ENCODE assay signal across 8 cellular contexts in the genomic region with DNA sequence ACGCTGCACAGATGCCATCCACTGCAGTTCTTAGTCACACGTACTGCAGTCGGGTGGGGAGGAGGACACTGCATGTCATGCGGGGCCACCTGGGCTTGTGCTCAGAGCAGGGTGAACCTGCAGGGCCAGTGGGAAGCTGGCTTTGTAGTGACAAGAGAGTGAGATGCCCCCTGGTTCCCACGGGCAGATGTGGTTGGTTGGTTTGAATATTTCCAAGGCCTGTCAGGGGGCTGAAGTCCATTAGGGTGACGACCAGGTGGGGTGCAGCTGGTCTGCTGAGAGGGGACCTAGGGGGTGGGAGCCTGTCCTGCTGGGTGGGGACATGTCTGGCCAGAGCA. TPM values are rescaled to one million over a fixed set of nuclear protein-coding genes. Genes with fewer than 3 reads are reported as not detected.
A peak's percentile ranks its signal among the peaks of the same experiment; 100 is the strongest.
DNase-seq lines count a peak whose midpoint lies in the region; ATAC-seq and TF ChIP-seq lines count a peak whose summit lies in the region.

No MANE protein-coding gene starts in this region.

- H3K9me3 Mint-ChIP-seq in T-helper 1 cell treated with Interleukin-12 subunit alpha and Interleukin-12 subunit beta and Interleukin-4 antibody, amounts not matched to agents 30 μg/mL and 1 μg/mL, for 36 hours = no peaks in the 10 kb centered on the region
- H3K9me3 Mint-ChIP-seq in glutamatergic neuron (ENCODE audit: unreplicated experiment) = peaks cover 24% of the 10 kb centered on the region

- H3K27ac Mint-ChIP-seq in T-helper 1 cell treated with Interleukin-12 subunit alpha and Interleukin-12 subunit beta and Interleukin-4 antibody, amounts not matched to agents 30 μg/mL and 1 μg/mL, for 36 hours = peak overlapping the region; percentile 69
- H3K27ac Mint-ChIP-seq in T-helper 17 cell (peak overlapping the region; percentile 54), glutamatergic neuron (ENCODE audit: unreplicated experiment) (no peak overlapping the region)

- ATAC-seq in T-helper 17 cell (no peak), HG02571 (IDR thresholded peaks at IDR 0.05; ENCODE audit: unreplicated experiment) (no peak)

- intact Hi-C loops in spleen (cut with DNase I; ENCODE audit: low total_unique reads) = no loop called here

- 89 to 95% (median 93%) methylated on average over 5 to 6 of the region's 6 CpGs for WGBS in spleen, 5 donors

- H3K4me3 Mint-ChIP-seq in T-helper 1 cell treated with Interleukin-12 subunit alpha and Interleukin-12 subunit beta and Interleukin-4 antibody, amounts not matched to agents 30 μg/mL and 1 μg/mL, for 36 hours = peak overlapping the region; percentile 46
- peak overlapping the region; percentile 87 for H3K4me3 Mint-ChIP-seq in T-helper 17 cell
- peak overlapping the region; percentile 49 for H3K4me3 Mint-ChIP-seq in glutamatergic neuron (ENCODE audit: unreplicated experiment)

- peaks cover 18% of the 10 kb centered on the region for H3K4me1 Mint-ChIP-seq in T-helper 1 cell treated with Interleukin-12 subunit alpha and Interleukin-12 subunit beta and Interleukin-4 antibody, amounts not matched to agents 30 μg/mL and 1 μg/mL, for 36 hours (ENCODE audit: low read depth)
- peaks cover 19% of the 10 kb centered on the region for H3K4me1 Mint-ChIP-seq in T-helper 17 cell
- peaks cover 8% of the 10 kb centered on the region for H3K4me1 Mint-ChIP-seq in glutamatergic neuron (ENCODE audit: low read depth, unreplicated experiment)

- no peak for TF ChIP-seq POLR2A in spleen (IDR thresholded peaks at IDR 0.05)

- H3K27me3 Mint-ChIP-seq in T-helper 1 cell treated with Interleukin-12 subunit alpha and Interleukin-12 subunit beta and Interleukin-4 antibody, amounts not matched to agents 30 μg/mL and 1 μg/mL, for 36 hours (ENCODE audit: low read depth) = peaks cover 13% of the 10 kb centered on the region
- H3K27me3 Mint-ChIP-seq in T-helper 17 cell (no peaks in the 10 kb centered on the region), glutamatergic neuron (ENCODE audit: unreplicated experiment) (peaks cover 28% of the 10 kb centered on the region)

- TF ChIP-seq CTCF in glutamatergic neuron (IDR thresholded peaks at IDR 0.05; ENCODE audit: partially characterized antibody, unreplicated experiment) (no peak), spleen (IDR thresholded peaks at IDR 0.05 in 8 of 11, conservative IDR thresholded peaks at IDR 0.05 in 3 of 11) (no peak)

- DNase-seq in T-helper 1 cell (no peak), T-helper 17 cell (no peak), glutamatergic neuron (no peak), spleen (peak; percentile 67), anterior cingulate cortex (lab: John Stamatoyannopoulos, UW) (no peak), NCI-H1092 (lab: John Stamatoyannopoulos, UW) (no peak)

- no peaks in the 10 kb centered on the region for H3K36me3 ChIP-seq in spleen

- peak overlapping the region in 4 of 8 donors; percentile 53 to 74 (median 70) for H3K4me3 ChIP-seq in spleen

- H3K27me3 ChIP-seq in spleen (replicated peaks in 1 of 7) = peaks cover 0 to 24% (median 0%) of the 10 kb centered on the region in 7 donors

- H3K4me1 ChIP-seq in spleen = peaks cover 6 to 64% (median 47%) of the 10 kb centered on the region in 6 donors

- H3K9me3 ChIP-seq in T-helper 17 cell (ENCODE audit: control insufficient read depth, low read length, poor library complexity, severe bottlenecking) (no peaks in the 10 kb centered on the region), spleen (peaks cover 0 to 10% (median 5%) of the 10 kb centered on the region in 8 donors)

- H3K36me3 Mint-ChIP-seq in T-helper 1 cell treated with Interleukin-12 subunit alpha and Interleukin-12 subunit beta and Interleukin-4 antibody, amounts not matched to agents 30 μg/mL and 1 μg/mL, for 36 hours (ENCODE audit: low read depth) = peaks cover 5% of the 10 kb centered on the region
- H3K36me3 Mint-ChIP-seq in T-helper 17 cell (ENCODE audit: low read depth) (no peaks in the 10 kb centered on the region), glutamatergic neuron (ENCODE audit: unreplicated experiment) (no peaks in the 10 kb centered on the region)

- H3K27ac ChIP-seq in spleen = peak overlapping the region in 7 of 8 donors; percentile 73 to 87 (median 84)

RNA-seq across cellular contexts. Expression of a gene that starts 14.3 kb away (rescaled TPM):
- total RNA-seq in T-helper 17 cell = 1 to 10 TPM; 3.1 to 3.4 TPM
- total RNA-seq in glutamatergic neuron (ENCODE audit: unreplicated experiment) = 18.7 TPM
- total RNA-seq in spleen = 10 to 100 TPM in 1 of 7 donors, 1 to 10 TPM in 6; 6.8 to 11.4 (median 7.9) TPM
- polyA plus RNA-seq in spleen = 1 to 10 TPM; 2.4 to 5.9 (median 2.9) TPM

RNA-seq across cellular contexts. Expression of a gene that starts 36.8 kb away (rescaled TPM):
- total RNA-seq in T-helper 17 cell (not detected), glutamatergic neuron (ENCODE audit: unreplicated experiment) (31.6 TPM), spleen (10 to 100 TPM in 1 of 7 donors, 1 to 10 TPM in 6; 4.1 to 10.4 (median 5.3) TPM)
- polyA plus RNA-seq in spleen = 10 to 100 TPM in 1 of 3 donors, 1 to 10 TPM in 2; 3.5 to 14.2 (median 6.9) TPM

RNA-seq across cellular contexts. Expression of a gene that starts 38.8 kb away (rescaled TPM):
- not detected for total RNA-seq in T-helper 17 cell
- not detected for total RNA-seq in glutamatergic neuron (ENCODE audit: unreplicated experiment)
- total RNA-seq in spleen = not detected
- polyA plus RNA-seq in spleen = not detected

RNA-seq across cellular contexts. Expression of a gene that starts 50.1 kb away (rescaled TPM):
- total RNA-seq in T-helper 17 cell (under 1 TPM; 0.12 to 0.26 TPM), glutamatergic neuron (ENCODE audit: unreplicated experiment) (0.74 TPM), spleen (under 1 TPM in 1 of 7 donors, not detected in 6; 0.85 TPM)
- under 1 TPM in 2 of 3 donors, not detected in 1; 0.02 to 0.06 TPM for polyA plus RNA-seq in spleen

Comparison
In these comparisons a context has a peak if more than half of its experiments do, and no peak if none do; other contexts are left out.
1. RNA of a gene that starts 36.8 kb away (total RNA-seq): 31.6 TPM in glutamatergic neuron (single experiment) and 4.1 to 10.4 TPM in spleen; not detected in T-helper 17 cell; every median in the first group is over 4 times any median in the second.
2. Peak in every context shown above with its lines, with median percentiles within 50 percentile points of each other: H3K4me3 Mint-ChIP-seq.